In the genomic region with DNA sequence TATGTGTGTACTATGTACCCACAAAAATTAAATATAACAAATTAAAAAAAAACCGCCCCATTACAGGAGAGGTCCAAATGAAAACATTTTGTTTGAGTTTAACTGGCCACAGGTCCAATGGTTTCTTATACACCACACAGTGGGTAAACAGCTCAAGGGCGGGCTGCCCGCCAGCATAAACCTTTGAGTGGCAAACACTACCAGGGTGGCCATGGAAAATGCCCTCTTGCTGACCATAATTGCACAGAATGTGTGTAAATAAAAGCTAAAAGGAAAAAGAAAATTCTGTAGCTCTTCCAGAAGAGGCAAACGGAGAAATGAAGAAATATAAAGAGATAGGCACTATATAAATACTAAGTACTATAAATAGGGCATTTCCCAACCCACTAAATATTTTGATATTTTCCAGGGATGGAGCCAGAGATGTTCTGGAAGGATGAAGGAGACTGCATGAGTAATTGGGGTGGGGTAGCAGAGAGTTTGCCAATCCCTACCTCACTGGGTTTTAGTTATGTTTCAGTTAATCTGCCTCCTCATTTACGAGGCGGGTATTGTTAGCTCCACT, we compare ENCODE assay signal across 8 cellular contexts. TPM values are rescaled to one million over a fixed set of nuclear protein-coding genes. Genes with fewer than 3 reads are reported as not detected.
A peak's percentile ranks its signal among the peaks of the same experiment; 100 is the strongest.
DNase-seq lines count a peak whose midpoint lies in the region; ATAC-seq and TF ChIP-seq lines count a peak whose summit lies in the region.

No MANE protein-coding gene starts in this region.

- H3K4me3 Mint-ChIP-seq in activated CD4-positive, alpha-beta T cell treated with anti-CD3 and anti-CD28 coated beads for 36 hours: peak overlapping the region; percentile 97
- peak overlapping the region; percentile 94 for H3K4me3 Mint-ChIP-seq in activated T-helper 17 cell treated with anti-CD3 and anti-CD28 coated beads, Interleukin-2, amount 50 U/mL, for 72 hours

- peaks cover 0 to 14% (median 2%) of the 10 kb centered on the region in 6 donors for H3K36me3 ChIP-seq in spleen

- no peak for TF ChIP-seq CTCF in spleen (IDR thresholded peaks at IDR 0.05 in 8 of 11, conservative IDR thresholded peaks at IDR 0.05 in 3 of 11)

- no peak for TF ChIP-seq POLR2A in spleen (IDR thresholded peaks at IDR 0.05)

- no peaks in the 10 kb centered on the region for H3K9me3 Mint-ChIP-seq in activated CD4-positive, alpha-beta T cell treated with anti-CD3 and anti-CD28 coated beads for 36 hours (ENCODE audit: low read depth)
- no peaks in the 10 kb centered on the region for H3K9me3 Mint-ChIP-seq in activated T-helper 17 cell treated with anti-CD3 and anti-CD28 coated beads, Interleukin-2, amount 50 U/mL, for 72 hours

- H3K36me3 Mint-ChIP-seq in activated CD4-positive, alpha-beta T cell treated with anti-CD3 and anti-CD28 coated beads for 36 hours (ENCODE audit: low read depth): peaks cover 29% of the 10 kb centered on the region
- H3K36me3 Mint-ChIP-seq in activated T-helper 17 cell treated with anti-CD3 and anti-CD28 coated beads, Interleukin-2, amount 50 U/mL, for 72 hours (ENCODE audit: low read depth): peaks cover 40% of the 10 kb centered on the region

- DNase-seq in activated CD4-positive, alpha-beta T cell treated with anti-CD3 and anti-CD28 coated beads for 36 hours: no peak
- DNase-seq in activated CD4-positive, alpha-beta T cell treated with anti-CD3 and anti-CD28 coated beads, Interleukin-2, amount 50 U/mL, for 1 hour: no peak
- DNase-seq in left ventricle myocardium superior (no peak), spleen (no peak)
- DNase-seq in stimulated activated CD4-positive, alpha-beta T cell treated with anti-CD3 and anti-CD28 coated beads, Interleukin-4, amount 100 ng/mL, for 1 hour: no peak

- peaks cover 22 to 44% (median 36%) of the 10 kb centered on the region in 6 donors for H3K4me1 ChIP-seq in spleen

- peak overlapping the region in 7 of 8 donors; percentile 96 to 99 (median 98) for H3K27ac ChIP-seq in spleen

- intact Hi-C loops in activated CD4-positive, alpha-beta T cell treated with anti-CD3 and anti-CD28 coated beads for 36 hours (cut with DNase I, micrococcal nuclease): loop anchor here in 1 of 2 experiments (2.0 to 5.0 kb wide), 4 partner anchors 148 to 1019 kb away; partner anchors contain the start of genes POLH, VEGFA, XPO5 and ZNF318
- intact Hi-C loops in left ventricle myocardium superior (cut with micrococcal nuclease) (no loop called here), spleen (cut with DNase I; ENCODE audit: low total_unique reads) (no loop called here)

- H3K27ac Mint-ChIP-seq in activated CD4-positive, alpha-beta T cell treated with anti-CD3 and anti-CD28 coated beads for 36 hours: peak overlapping the region; percentile 98
- peak overlapping the region; percentile 98 for H3K27ac Mint-ChIP-seq in activated T-helper 17 cell treated with anti-CD3 and anti-CD28 coated beads, Interleukin-2, amount 50 U/mL, for 72 hours

- CTCF ChIA-PET in activated CD4-positive, alpha-beta T cell treated with anti-CD3 and anti-CD28 coated beads for 36 hours (lab: Charles Lee): interaction anchor here (0.7 to 1.6 kb wide), 2 partner anchors 18 to 631 kb away, joined by 3 read pairs; no protein-coding TSS in a partner anchor

- WGBS in spleen, 5 donors: 67 to 82% (median 70%) methylated on average over 6 of the region's 6 CpGs

- H3K4me1 Mint-ChIP-seq in activated CD4-positive, alpha-beta T cell treated with anti-CD3 and anti-CD28 coated beads for 36 hours: peaks cover 30% of the 10 kb centered on the region
- peaks cover 23% of the 10 kb centered on the region for H3K4me1 Mint-ChIP-seq in activated T-helper 17 cell treated with anti-CD3 and anti-CD28 coated beads, Interleukin-2, amount 50 U/mL, for 72 hours

- no peaks in the 10 kb centered on the region for H3K9me3 ChIP-seq in spleen

- no peaks in the 10 kb centered on the region for H3K27me3 Mint-ChIP-seq in activated CD4-positive, alpha-beta T cell treated with anti-CD3 and anti-CD28 coated beads for 36 hours
- peaks cover 8% of the 10 kb centered on the region for H3K27me3 Mint-ChIP-seq in activated T-helper 17 cell treated with anti-CD3 and anti-CD28 coated beads, Interleukin-2, amount 50 U/mL, for 72 hours

- ATAC-seq in activated CD4-positive, alpha-beta T cell treated with anti-CD3 and anti-CD28 coated beads for 36 hours: no peak
- no peak for ATAC-seq in activated T-helper 17 cell treated with anti-CD3 and anti-CD28 coated beads, Interleukin-2, amount 50 U/mL, for 72 hours (replicated peaks)
- ATAC-seq in left ventricle myocardium superior (peak; percentile 8), HG03108 (IDR thresholded peaks at IDR 0.05; ENCODE audit: unreplicated experiment) (no peak), GM21381 (IDR thresholded peaks at IDR 0.05; ENCODE audit: unreplicated experiment) (no peak)

- peak overlapping the region in 6 of 8 donors; percentile 70 to 97 (median 79) for H3K4me3 ChIP-seq in spleen

- no peaks in the 10 kb centered on the region for H3K27me3 ChIP-seq in spleen (replicated peaks in 1 of 7)

- POLR2A ChIA-PET in activated CD4-positive, alpha-beta T cell treated with anti-CD3 and anti-CD28 coated beads for 36 hours (lab: Charles Lee): interaction anchor here (0.6 kb wide), 2 partner anchors 54 to 544 kb away, joined by 3 to 8 read pairs; no protein-coding TSS in a partner anchor

RNA-seq across cellular contexts. Expression of gene CDC5L, which starts 1.1 kb away (rescaled TPM):
- total RNA-seq in activated CD4-positive, alpha-beta T cell treated with anti-CD3 and anti-CD28 coated beads for 36 hours: 10 to 100 TPM; 25.1 to 28.9 TPM
- total RNA-seq in activated T-helper 17 cell treated with anti-CD3 and anti-CD28 coated beads, Interleukin-2, amount 50 U/mL, for 72 hours: 10 to 100 TPM; 25.8 to 26.0 TPM
- 20.1 TPM for total RNA-seq in left ventricle myocardium superior
- total RNA-seq in spleen: 10 to 100 TPM; 17.4 to 20.3 (median 18.6) TPM
- 1 to 10 TPM; 5.3 to 8.0 (median 7.4) TPM for polyA plus RNA-seq in spleen

RNA-seq across cellular contexts. Expression of gene SPATS1, which starts 44.0 kb away (rescaled TPM):
- not detected for total RNA-seq in activated CD4-positive, alpha-beta T cell treated with anti-CD3 and anti-CD28 coated beads for 36 hours
- total RNA-seq in activated T-helper 17 cell treated with anti-CD3 and anti-CD28 coated beads, Interleukin-2, amount 50 U/mL, for 72 hours: not detected
- total RNA-seq in left ventricle myocardium superior (not detected), spleen (not detected)
- not detected for polyA plus RNA-seq in spleen
